28 cellular contexts compared by ENCODE assay signal in genomic region chr12:65005716-65006115, GRCh38.
"Had no signal": no experiment of that assay in that cellular context is flagged by ENCODE, and none has a peak within 500 bp of the region (broad histone marks: within the 10 kb centered on the region; RNA-seq: fewer than 3 reads in every experiment).

No MANE protein-coding gene starts in this region.

- H3K9me3 ChIP-seq: body of pancreas, breast epithelium, Peyer's patch had no signal

- H3K36me3 ChIP-seq: breast epithelium, Peyer's patch had no signal

- H3K9me3 Mint-ChIP-seq: activated CD4-positive, alpha-beta T cell treated with anti-CD3 and anti-CD28 coated beads, Interleukin-2, amount 10 ng/mL, durations not matched to agents 24 days and 14 days; activated CD8-positive, alpha-beta T cell treated with anti-CD3 and anti-CD28 coated beads for 36 hours; activated naive CD8-positive, alpha-beta T cell treated with anti-CD3 and anti-CD28 coated beads for 36 hours; T-helper 1 cell treated with Interleukin-12 subunit alpha and Interleukin-12 subunit beta and Interleukin-4 antibody, amounts not matched to agents 30 μg/mL and 1 μg/mL, for 36 hours; T-helper 2 cell treated with Interferon-gamma antibody and Interleukin-4, amounts not matched to agents 5 μg/mL and 100 μg/mL, for 36 hours had no signal

- H3K27ac ChIP-seq: body of pancreas, breast epithelium, Peyer's patch, RWPE1 had no signal

- DNase-seq: activated CD4-positive, alpha-beta T cell treated with anti-CD3 and anti-CD28 coated beads, Interleukin-2, amount 10 ng/mL, durations not matched to agents 24 days and 14 days; activated CD4-positive, alpha-beta T cell treated with anti-CD3 and anti-CD28 coated beads, Interleukin-2, amount 50 U/mL, for 4 hours; activated CD8-positive, alpha-beta T cell treated with anti-CD3 and anti-CD28 coated beads for 36 hours; activated effector memory CD4-positive, alpha-beta T cell treated with anti-CD3 and anti-CD28 coated beads, Interleukin-2, amount 50 U/mL, for 16 hours; activated naive CD4-positive, alpha-beta T cell; activated naive CD4-positive, alpha-beta T cell treated with anti-CD3 and anti-CD28 coated beads, Interleukin-2, amount 50 U/mL, for 16 hours; activated naive CD8-positive, alpha-beta T cell treated with anti-CD3 and anti-CD28 coated beads for 36 hours; activated T-cell treated with anti-CD3 and anti-CD28 coated beads, Interleukin-2, amount 50 U/mL, for 1 hour; activated T-cell treated with anti-CD3 and anti-CD28 coated beads, Interleukin-2, amount 50 U/mL, for 72 hours; body of pancreas; Karpas-422; NCI-H1105 treated with DMSO at 0.1 percent for 48 hours; NCI-H1436; NCI-H1694; NCI-H1930; NCI-H345; NCI-H524 treated with DMSO at 0.1 percent for 48 hours; NK-92 treated with Interleukin-12 subunit alpha and Interleukin-12 subunit beta, amount 100 ng/mL, for 24 hours; PC-3; Peyer's patch; Right ventricle myocardium superior had no signal

- ATAC-seq: activated CD8-positive, alpha-beta T cell treated with anti-CD3 and anti-CD28 coated beads for 36 hours; activated T-cell treated with anti-CD3 and anti-CD28 coated beads, Interleukin-2, amount 50 U/mL, for 72 hours; activated T-helper 17 cell treated with anti-CD3 and anti-CD28 coated beads, Interleukin-2, amount 50 U/mL, for 72 hours; body of pancreas; PC-3 had no signal

- H3K4me1 ChIP-seq: body of pancreas, breast epithelium, Peyer's patch had no signal

- H3K27me3 ChIP-seq: body of pancreas, breast epithelium, Peyer's patch had no signal

- H3K27ac Mint-ChIP-seq: activated CD4-positive, alpha-beta T cell treated with anti-CD3 and anti-CD28 coated beads, Interleukin-2, amount 10 ng/mL, durations not matched to agents 24 days and 14 days; activated CD8-positive, alpha-beta T cell treated with anti-CD3 and anti-CD28 coated beads for 36 hours; activated naive CD8-positive, alpha-beta T cell treated with anti-CD3 and anti-CD28 coated beads for 36 hours; activated T-cell treated with anti-CD3 and anti-CD28 coated beads, Interleukin-2, amount 50 U/mL, for 72 hours; activated T-helper 17 cell treated with anti-CD3 and anti-CD28 coated beads, Interleukin-2, amount 50 U/mL, for 72 hours; T-helper 1 cell treated with Interleukin-12 subunit alpha and Interleukin-12 subunit beta and Interleukin-4 antibody, amounts not matched to agents 30 μg/mL and 1 μg/mL, for 36 hours; T-helper 2 cell treated with Interferon-gamma antibody and Interleukin-4, amounts not matched to agents 5 μg/mL and 100 μg/mL, for 36 hours had no signal

- H3K4me3 Mint-ChIP-seq: activated CD4-positive, alpha-beta T cell treated with anti-CD3 and anti-CD28 coated beads, Interleukin-2, amount 10 ng/mL, durations not matched to agents 24 days and 14 days; activated CD8-positive, alpha-beta T cell treated with anti-CD3 and anti-CD28 coated beads for 36 hours; activated naive CD8-positive, alpha-beta T cell treated with anti-CD3 and anti-CD28 coated beads for 36 hours; activated T-cell treated with anti-CD3 and anti-CD28 coated beads, Interleukin-2, amount 50 U/mL, for 72 hours; activated T-helper 17 cell treated with anti-CD3 and anti-CD28 coated beads, Interleukin-2, amount 50 U/mL, for 72 hours; T-helper 1 cell treated with Interleukin-12 subunit alpha and Interleukin-12 subunit beta and Interleukin-4 antibody, amounts not matched to agents 30 μg/mL and 1 μg/mL, for 36 hours; T-helper 2 cell treated with Interferon-gamma antibody and Interleukin-4, amounts not matched to agents 5 μg/mL and 100 μg/mL, for 36 hours had no signal

- H3K4me3 ChIP-seq: body of pancreas, breast epithelium, Peyer's patch had no signal

- H3K36me3 Mint-ChIP-seq: activated naive CD8-positive, alpha-beta T cell treated with anti-CD3 and anti-CD28 coated beads for 36 hours had no signal

- FAIRE-seq: astrocyte, TTC549 had no signal

- H3K4me1 Mint-ChIP-seq: activated CD4-positive, alpha-beta T cell treated with anti-CD3 and anti-CD28 coated beads, Interleukin-2, amount 10 ng/mL, durations not matched to agents 24 days and 14 days; activated naive CD8-positive, alpha-beta T cell treated with anti-CD3 and anti-CD28 coated beads for 36 hours; activated T-helper 17 cell treated with anti-CD3 and anti-CD28 coated beads, Interleukin-2, amount 50 U/mL, for 72 hours had no signal
